ENCODE assay signal across 8 cellular contexts in the genomic region with DNA sequence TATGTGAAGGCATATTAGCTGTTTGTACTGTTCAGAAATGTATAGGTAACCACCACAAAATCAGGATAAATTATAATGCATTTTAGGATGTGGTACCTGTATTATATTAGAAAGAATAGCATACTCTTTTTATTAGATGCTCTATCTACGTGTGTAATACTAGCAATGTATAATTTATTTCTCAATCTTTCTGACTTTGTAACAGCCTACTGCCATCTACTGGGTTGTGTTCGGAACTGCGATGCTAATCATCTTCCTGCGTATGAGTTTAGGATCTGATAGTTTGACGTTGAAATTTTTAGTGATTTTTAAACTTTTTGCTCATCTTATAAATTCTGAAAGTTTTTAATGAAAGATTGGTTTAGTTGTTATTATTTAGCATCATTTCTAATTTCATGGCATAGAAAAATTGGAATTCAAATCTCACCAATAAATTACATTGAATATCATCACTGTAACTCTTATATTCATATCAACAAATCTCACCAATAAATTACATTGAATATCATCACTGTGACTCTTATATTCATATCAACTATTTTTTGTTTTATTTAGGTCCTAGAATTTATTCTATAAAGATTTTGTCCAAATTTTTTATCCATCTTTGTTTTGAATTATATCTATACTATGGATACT.
A peak's percentile ranks its signal among the peaks of the same experiment; 100 is the strongest.
DNase-seq lines count a peak whose midpoint lies in the region; ATAC-seq and TF ChIP-seq lines count a peak whose summit lies in the region.

No MANE protein-coding gene starts in this region.

- H3K9me3 ChIP-seq in DND-41 (ENCODE audit: insufficient read depth, low read length, severe bottlenecking) (no peaks in the 10 kb centered on the region), spleen (no peaks in the 10 kb centered on the region), mucosa of descending colon (no peaks in the 10 kb centered on the region)

- H3K27ac ChIP-seq in DND-41 (ENCODE audit: low read length) (no peak overlapping the region), RWPE1 (no peak overlapping the region), spleen (no peak overlapping the region)

- no peak overlapping the region for H3K4me3 Mint-ChIP-seq in HFFc6

- H3K9ac ChIP-seq in DND-41 (ENCODE audit: low read depth, low read length) = no peak overlapping the region

- peaks cover 4% of the 10 kb centered on the region; the same call in 1 of the 2 replicates for H3K9me3 Mint-ChIP-seq in HFFc6

- H3K27me3 Mint-ChIP-seq in HFFc6 (ENCODE audit: insufficient read depth) = no peaks in the 10 kb centered on the region

- H3K79me2 ChIP-seq in DND-41 (ENCODE audit: insufficient read depth, low read length) = no peaks in the 10 kb centered on the region

- no peak overlapping the region for H3K4me2 ChIP-seq in DND-41 (ENCODE audit: insufficient read depth, low read length)

- TF ChIP-seq CTCF in DND-41 (IDR thresholded peaks at IDR 0.05; ENCODE audit: borderline replicate concordance, extremely low read depth, low read length, poor library complexity, severe bottlenecking) = peak; percentile 81
- TF ChIP-seq CTCF in HFFc6 (IDR thresholded peaks at IDR 0.05) = peak; percentile 77
- TF ChIP-seq CTCF in RWPE1 (conservative IDR thresholded peaks at IDR 0.05; ENCODE audit: low read depth) = peak; percentile 80
- peak; percentile 60 for TF ChIP-seq CTCF in fibroblast of the aortic adventitia (IDR thresholded peaks at IDR 0.05; ENCODE audit: insufficient read depth, low read length)
- TF ChIP-seq CTCF in spleen (IDR thresholded peaks at IDR 0.05 in 8 of 11, conservative IDR thresholded peaks at IDR 0.05 in 3 of 11) = peak in 9 of 11 experiments; percentile 20 to 65 (median 56)
- no peak for TF ChIP-seq CTCF in mucosa of descending colon (IDR thresholded peaks at IDR 0.05)

- no peaks in the 10 kb centered on the region for H3K36me3 Mint-ChIP-seq in HFFc6 (ENCODE audit: low read depth)

- DNase-seq in DND-41 (peak; percentile 16), HFFc6 (peak; percentile 3), RWPE1 (ENCODE audit: low spot score) (peak; percentile 38), fibroblast of the aortic adventitia (ENCODE audit: low read depth) (peak; percentile 25), spleen (no peak), mucosa of descending colon (no peak)

- ATAC-seq in DND-41 (ENCODE audit: insufficient read depth, low read depth) = no peak
- ATAC-seq in HG02970 (IDR thresholded peaks at IDR 0.05; ENCODE audit: low FRiP score, unreplicated experiment) = no peak
- ATAC-seq in mucosa of descending colon = no peak
- ATAC-seq in HG02981 (IDR thresholded peaks at IDR 0.05; ENCODE audit: unreplicated experiment) = no peak

- H3K36me3 ChIP-seq in DND-41 (ENCODE audit: insufficient read depth, low read length) = no peaks in the 10 kb centered on the region
- H3K36me3 ChIP-seq in spleen = no peaks in the 10 kb centered on the region
- no peaks in the 10 kb centered on the region for H3K36me3 ChIP-seq in mucosa of descending colon (ENCODE audit: low read depth)

- WGBS in spleen, 5 donors = 6 to 9% (median 7%) methylated on average over 5 of the region's 5 CpGs

- intact Hi-C loops in spleen (cut with DNase I; ENCODE audit: low total_unique reads) (no loop called here), mucosa of descending colon (cut with DNase I, micrococcal nuclease) (no loop called here)

- CTCF ChIA-PET in RWPE1 (lab: Yijun Ruan, JAX) = interaction anchor here (0.7 to 0.9 kb wide), 2 partner anchors 83 to 939 kb away, joined by 3 to 4 read pairs; no protein-coding TSS in a partner anchor

- H3K27me3 ChIP-seq in DND-41 (ENCODE audit: insufficient read depth, low read length, poor library complexity) (no peaks in the 10 kb centered on the region), spleen (replicated peaks in 1 of 7) (no peaks in the 10 kb centered on the region)

- H3K27ac Mint-ChIP-seq in HFFc6 = no peak overlapping the region

- H3K4me1 Mint-ChIP-seq in HFFc6 (ENCODE audit: low read depth) = no peaks in the 10 kb centered on the region; the same call in 1 of the 2 replicates

- no peak for TF ChIP-seq POLR2A in spleen (IDR thresholded peaks at IDR 0.05)

- H4K20me1 ChIP-seq in DND-41 (ENCODE audit: insufficient read depth, low read length) = no peaks in the 10 kb centered on the region

- H2AFZ ChIP-seq in DND-41 (ENCODE audit: low read depth, low read length) = no peak overlapping the region

- no peak overlapping the region for H3K4me3 ChIP-seq in DND-41 (ENCODE audit: low read depth in 1 of 2, low read length in 2 of 2)
- no peak overlapping the region for H3K4me3 ChIP-seq in fibroblast of the aortic adventitia (ENCODE audit: low read depth, low read length)
- no peak overlapping the region for H3K4me3 ChIP-seq in spleen
- H3K4me3 ChIP-seq in mucosa of descending colon = no peak overlapping the region

- no peaks in the 10 kb centered on the region for H3K4me1 ChIP-seq in DND-41 (ENCODE audit: insufficient read depth, low read length)
- H3K4me1 ChIP-seq in spleen = no peaks in the 10 kb centered on the region
- H3K4me1 ChIP-seq in mucosa of descending colon (ENCODE audit: low read depth) = no peaks in the 10 kb centered on the region

- POLR2A ChIA-PET in RWPE1 (lab: Yijun Ruan, JAX; ENCODE audit: low non-redundant PET) = no interaction called here

Comparison
In these comparisons a context has a peak if more than half of its experiments do, and no peak if none do; other contexts are left out.
1. DNase-seq: peak in DND-41 (single experiment), HFFc6 (single experiment), RWPE1 (single experiment) and fibroblast of the aortic adventitia (single experiment); none in spleen (single experiment) and mucosa of descending colon (0 of 3).